ENCODE assay signal across 8 cellular contexts in the genomic region with DNA sequence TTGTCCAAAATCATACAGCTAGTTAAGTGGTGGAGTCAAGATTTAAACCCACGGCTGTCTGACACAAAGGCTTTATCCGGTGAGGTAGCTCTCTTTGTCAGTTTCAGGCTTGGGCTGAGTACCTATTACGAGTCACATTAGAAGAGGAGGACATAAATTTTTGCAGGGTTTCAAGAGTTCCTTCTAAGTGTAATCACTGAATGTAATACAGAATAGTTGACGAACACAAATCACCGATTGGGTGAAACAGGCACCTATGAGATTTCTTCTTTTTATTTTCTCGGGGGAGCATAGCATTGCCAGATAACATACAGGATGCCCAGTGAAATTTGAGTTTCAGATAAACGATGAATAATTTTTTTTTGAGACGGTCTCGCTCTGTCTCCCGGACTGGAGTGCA. TPM values are rescaled to one million over a fixed set of nuclear protein-coding genes. Genes with fewer than 3 reads are reported as not detected.
DNase-seq lines count a peak whose midpoint lies in the region; ATAC-seq and TF ChIP-seq lines count a peak whose summit lies in the region.

No MANE protein-coding gene starts in this region.

- peak overlapping the region; percentile 80 for H3K27ac ChIP-seq in SJCRH30
- peak overlapping the region; percentile 90 to 99 (median 97) for H3K27ac ChIP-seq in gastrocnemius medialis

- H3K4me1 ChIP-seq in SJCRH30 (no peaks in the 10 kb centered on the region), gastrocnemius medialis (peaks cover 21 to 30% of the 10 kb centered on the region in 2 donors)

- H3K4me3 ChIP-seq in GM12864 (ENCODE audit: low read depth, low read length) = peak overlapping the region; percentile 74
- H3K4me3 ChIP-seq in SJCRH30 = peak overlapping the region; percentile 82
- peak overlapping the region; percentile 79 for H3K4me3 ChIP-seq in fibroblast of pulmonary artery (replicated peaks; ENCODE audit: low read depth, low read length)
- H3K4me3 ChIP-seq in gastrocnemius medialis = peak overlapping the region; percentile 81 to 99 (median 89)

- TF ChIP-seq CTCF in GM12864 (IDR thresholded peaks at IDR 0.05; ENCODE audit: low read depth, low read length, missing control alignments) (no peak), fibroblast of pulmonary artery (IDR thresholded peaks at IDR 0.05; ENCODE audit: low read length, missing control alignments) (no peak), gastrocnemius medialis (IDR thresholded peaks at IDR 0.05 in 4 of 5, conservative IDR thresholded peaks at IDR 0.05 in 1 of 5) (no peak)

- in situ Hi-C loops in gastrocnemius medialis (cut with MboI; ENCODE audit: low sequenced_read_pairs in 4 of 4) = loop anchor here in 1 of 4 donors (10.0 kb wide), 1 partner anchor 61 kb away; a partner anchor contains a TSS

- H3K36me3 ChIP-seq in SJCRH30 (peaks cover 8% of the 10 kb centered on the region; the same call in 1 of the 2 replicates), gastrocnemius medialis (no peaks in the 10 kb centered on the region)

- H3K27me3 ChIP-seq in SJCRH30 (no peaks in the 10 kb centered on the region), gastrocnemius medialis (no peaks in the 10 kb centered on the region)

- ATAC-seq in gastrocnemius medialis = peak in 1 of 2 donors; percentile 12

- H3K9me3 ChIP-seq in SJCRH30 (replicated peaks) (no peaks in the 10 kb centered on the region), gastrocnemius medialis (no peaks in the 10 kb centered on the region)

- no peak for DNase-seq in GM12864 (ENCODE audit: low read depth)
- DNase-seq in SJCRH30 = no peak
- peak; percentile 13 for DNase-seq in fibroblast of pulmonary artery (ENCODE audit: low read depth)
- no peak for DNase-seq in gastrocnemius medialis
- no peak for DNase-seq in middle frontal gyrus (ENCODE audit: extremely low spot score, low spot score)
- DNase-seq in stimulated activated CD4-positive, alpha-beta T cell treated with anti-CD3 and anti-CD28 coated beads, Interleukin-2, amount 100 ng/mL, for 24 hours = no peak
- DNase-seq in pons (ENCODE audit: low spot score) = no peak
- no peak for DNase-seq in effector CD4-positive, alpha-beta T cell

- intact Hi-C loops in gastrocnemius medialis (cut with DNase I; ENCODE audit: low total_unique reads) = loop anchor here (10.0 kb wide), 1 partner anchor 251 kb away; a partner anchor contains a TSS

- TF ChIP-seq POLR2A in gastrocnemius medialis (IDR thresholded peaks at IDR 0.05) = no peak

RNA-seq across cellular contexts. Expression of a gene that starts 0.8 kb away (rescaled TPM):
- total RNA-seq in SJCRH30 (2014; rRNA removed; shearing (Covaris generic)) = 130 and 132 TPM in 2 replicates
- 100 to 1,000 TPM; 263 to 439 (median 340) TPM for total RNA-seq in gastrocnemius medialis

RNA-seq across cellular contexts. Expression of a gene that starts 26.7 kb away (rescaled TPM):
- total RNA-seq in SJCRH30 (2014; rRNA removed; shearing (Covaris generic)) = 16.1 and 17.6 TPM in 2 replicates
- total RNA-seq in gastrocnemius medialis = 10 to 100 TPM; 11.9 to 19.6 (median 16.6) TPM

RNA-seq across cellular contexts. Expression of a gene that starts 57.0 kb away (rescaled TPM):
- total RNA-seq in SJCRH30 (2014; rRNA removed; shearing (Covaris generic)) = 85.0 and 99.3 TPM in 2 replicates
- 10 to 100 TPM; 23.4 to 46.8 (median 36.9) TPM for total RNA-seq in gastrocnemius medialis
